In the genomic region with DNA sequence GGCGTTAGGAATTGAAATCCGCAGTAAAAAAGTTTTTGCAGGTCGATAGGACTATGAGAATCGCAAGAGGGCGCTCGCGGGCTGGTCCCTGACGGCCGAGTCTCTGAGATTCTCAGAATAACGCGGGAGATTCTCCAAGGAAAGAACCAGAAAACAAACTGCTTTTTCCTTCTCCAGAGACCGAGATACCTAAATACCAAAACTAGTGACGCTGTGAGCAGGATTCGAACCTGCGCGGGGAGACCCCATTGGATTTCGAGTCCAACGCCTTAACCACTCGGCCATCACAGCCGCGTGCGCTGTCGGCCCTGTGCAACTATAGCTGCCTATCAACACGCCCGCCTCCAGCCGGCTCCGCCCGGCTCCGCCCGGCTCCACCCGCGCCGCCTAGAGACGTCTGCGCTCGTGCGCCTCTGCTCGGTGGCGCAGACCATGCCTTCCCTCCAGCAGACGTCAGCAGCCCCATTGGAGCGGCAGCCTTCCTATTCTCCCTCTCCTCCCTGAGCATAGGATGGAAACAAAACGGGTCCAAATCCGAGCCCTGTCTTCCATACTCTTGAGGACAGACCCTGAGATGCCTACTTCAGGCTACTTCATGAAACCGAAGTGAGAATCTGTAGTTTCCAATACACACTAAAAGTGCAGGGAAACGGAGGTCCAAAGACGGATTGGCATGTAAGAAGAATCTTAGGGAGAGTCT, we compare ENCODE assay signal across 8 cellular contexts. TPM values are rescaled to one million over a fixed set of nuclear protein-coding genes. Genes with fewer than 3 reads are reported as not detected.
DNase-seq lines count a peak whose midpoint lies in the region; ATAC-seq and TF ChIP-seq lines count a peak whose summit lies in the region.

No MANE protein-coding gene starts in this region.

- H3K36me3 Mint-ChIP-seq in activated naive CD8-positive, alpha-beta T cell treated with anti-CD3 and anti-CD28 coated beads, Interleukin-2, amount 50 U/mL, for 24 hours (ENCODE audit: low read depth): peaks cover 16% of the 10 kb centered on the region

- ATAC-seq in HG02623 (IDR thresholded peaks at IDR 0.05; ENCODE audit: unreplicated experiment) (peak; percentile 83), Right ventricle myocardium superior (ENCODE audit: poor library complexity) (peak; percentile 90)
- ATAC-seq in activated naive CD8-positive, alpha-beta T cell treated with anti-CD3 and anti-CD28 coated beads, Interleukin-2, amount 50 U/mL, for 24 hours: peak; percentile 95

- peaks cover 4% of the 10 kb centered on the region for H3K4me1 Mint-ChIP-seq in activated naive CD8-positive, alpha-beta T cell treated with anti-CD3 and anti-CD28 coated beads, Interleukin-2, amount 50 U/mL, for 24 hours

- H3K79me2 ChIP-seq in parathyroid adenoma: no peaks in the 10 kb centered on the region

- H3K4me2 ChIP-seq in parathyroid adenoma (ENCODE audit: low read length): peak overlapping the region; percentile 65

- peaks cover 5% of the 10 kb centered on the region for H3K4me1 ChIP-seq in parathyroid adenoma
- peaks cover 7 to 27% (median 19%) of the 10 kb centered on the region in 4 donors for H3K4me1 ChIP-seq in transverse colon

- no peaks in the 10 kb centered on the region for H3K9me3 ChIP-seq in parathyroid adenoma (ENCODE audit: control insufficient read depth, low read length)
- H3K9me3 ChIP-seq in transverse colon: no peaks in the 10 kb centered on the region

- TF ChIP-seq CTCF in GM12801 (IDR thresholded peaks at IDR 0.05; ENCODE audit: extremely low read depth, insufficient read length) (peak; percentile 49), parathyroid adenoma (IDR thresholded peaks at IDR 0.05) (peak; percentile 94), transverse colon (IDR thresholded peaks at IDR 0.05) (peak; percentile 83 to 98 (median 89))

- H3K27me3 ChIP-seq in parathyroid adenoma (ENCODE audit: control insufficient read depth, insufficient read depth, low read length): no peaks in the 10 kb centered on the region
- no peaks in the 10 kb centered on the region for H3K27me3 ChIP-seq in transverse colon

- H3K27ac ChIP-seq in parathyroid adenoma (peak overlapping the region; percentile 86), transverse colon (peak overlapping the region; percentile 86 to 93 (median 90))

- H2AFZ ChIP-seq in parathyroid adenoma: peak overlapping the region; percentile 40

- TF ChIP-seq POLR2A in transverse colon (IDR thresholded peaks at IDR 0.05): peak; percentile 74

- in situ Hi-C loops in transverse colon (cut with MboI; ENCODE audit: low pct_ligation_motif_present in 1 of 4, low pct_unique_long_range_greater_than_20kb in 1 of 4, low sequenced_read_pairs in 3 of 4): loop anchor here in 1 of 4 donors (25.0 kb wide), 1 partner anchor 902 kb away; the partner anchor contains the start of genes DVL2, GABARAP and PHF23

- H3K36me3 ChIP-seq in parathyroid adenoma (ENCODE audit: control insufficient read depth, insufficient read depth, low read length): no peaks in the 10 kb centered on the region
- H3K36me3 ChIP-seq in transverse colon: peaks cover 0 to 41% (median 19%) of the 10 kb centered on the region in 4 donors

- H3K27ac Mint-ChIP-seq in activated naive CD8-positive, alpha-beta T cell treated with anti-CD3 and anti-CD28 coated beads, Interleukin-2, amount 50 U/mL, for 24 hours: no peak overlapping the region

- peak; percentile 100 for DNase-seq in NCI-H1105 (lab: John Stamatoyannopoulos, UW)
- peak; percentile 65 for DNase-seq in SKM-1 (lab: John Stamatoyannopoulos, UW; ENCODE audit: unreplicated experiment)
- DNase-seq in activated naive CD8-positive, alpha-beta T cell treated with anti-CD3 and anti-CD28 coated beads, Interleukin-2, amount 50 U/mL, for 24 hours: peak; percentile 98
- peak; percentile 97 for DNase-seq in Right ventricle myocardium superior
- DNase-seq in transverse colon: peak; percentile 96

- H3K9me3 Mint-ChIP-seq in activated naive CD8-positive, alpha-beta T cell treated with anti-CD3 and anti-CD28 coated beads, Interleukin-2, amount 50 U/mL, for 24 hours: no peaks in the 10 kb centered on the region

- H3K4me3 ChIP-seq in parathyroid adenoma (ENCODE audit: low read depth, low read length) (peak overlapping the region; percentile 45), transverse colon (peak overlapping the region in 2 of 4 donors; percentile 19 to 32)

- H3K4me3 Mint-ChIP-seq in activated naive CD8-positive, alpha-beta T cell treated with anti-CD3 and anti-CD28 coated beads, Interleukin-2, amount 50 U/mL, for 24 hours: no peak overlapping the region

- H3K27me3 Mint-ChIP-seq in activated naive CD8-positive, alpha-beta T cell treated with anti-CD3 and anti-CD28 coated beads, Interleukin-2, amount 50 U/mL, for 24 hours: peaks cover 6% of the 10 kb centered on the region

- TF ChIP-seq EP300 in transverse colon (IDR thresholded peaks at IDR 0.05; ENCODE audit: low read depth): no peak

- 0 to 1% methylated on average over 15 to 38 of the region's 46 CpGs for WGBS in transverse colon (ENCODE audit: low coverage in 1 of 2), 2 donors

- intact Hi-C loops in Right ventricle myocardium superior (cut with DNase I): no loop called here
- intact Hi-C loops in transverse colon (cut with DNase I; ENCODE audit: low total_unique reads): no loop called here

- H3K9ac ChIP-seq in parathyroid adenoma: no peak overlapping the region

RNA-seq across cellular contexts. Expression of gene PER1, which starts 13.4 kb away (rescaled TPM):
- 124 TPM for total RNA-seq in Right ventricle myocardium superior
- total RNA-seq in transverse colon: 100 to 1,000 TPM in 2 of 4 donors, 10 to 100 TPM in 2; 55.9 to 211 (median 109) TPM

RNA-seq across cellular contexts. Expression of gene HES7, which starts 14.9 kb away (rescaled TPM):
- total RNA-seq in Right ventricle myocardium superior (0.13 TPM), transverse colon (not detected)

RNA-seq across cellular contexts. Expression of gene ALOXE3, which starts 20.5 kb away (rescaled TPM):
- total RNA-seq in Right ventricle myocardium superior (not detected), transverse colon (under 1 TPM in 1 of 4 donors, not detected in 3; 0.79 TPM)

RNA-seq across cellular contexts. Expression of gene VAMP2, which starts 23.9 kb away (rescaled TPM):
- total RNA-seq in Right ventricle myocardium superior (54.8 TPM), transverse colon (10 to 100 TPM; 20.9 to 49.4 (median 30.1) TPM)

RNA-seq across cellular contexts. Expression of gene TMEM107, which starts 37.4 kb away (rescaled TPM):
- total RNA-seq in Right ventricle myocardium superior (7.1 TPM), transverse colon (10 to 100 TPM in 2 of 4 donors, 1 to 10 TPM in 2; 1.5 to 74.6 (median 18.3) TPM)
